1 cellular context compared by ENCODE assay signal in genomic region chr3:71031914-71032521, GRCh38.
TF ChIP-seq lines count a peak whose summit lies in the region.

No MANE protein-coding gene starts in this region.

TF ChIP-seq in H1, 55 proteins besides CTCF, POLR2A, EP300 and RAD21 (continued from another document):
- TF ChIP-seq CHD7 (IDR thresholded peaks at IDR 0.05; ENCODE audit: insufficient replicate concordance, low read length) (no peak), CHD2 (IDR thresholded peaks at IDR 0.05; ENCODE audit: low read length) (no peak), TBP (IDR thresholded peaks at IDR 0.05; ENCODE audit: low read depth, low read length) (no peak), HDAC6 (IDR thresholded peaks at IDR 0.05; ENCODE audit: low read depth, low read length) (no peak), SP4 (IDR thresholded peaks at IDR 0.05; ENCODE audit: low read length) (no peak), JUND (IDR thresholded peaks at IDR 0.05; ENCODE audit: low read length) (no peak), KDM5A (IDR thresholded peaks at IDR 0.05; ENCODE audit: low read length) (no peak), POLR2AphosphoS5 (IDR thresholded peaks at IDR 0.05; ENCODE audit: low read depth, low read length) (no peak), NANOG (IDR thresholded peaks at IDR 0.05; ENCODE audit: insufficient read depth, low read depth, low read length, poor library complexity, severe bottlenecking) (no peak), EGR1 (IDR thresholded peaks at IDR 0.05; ENCODE audit: borderline replicate concordance, low read depth, low read length) (no peak), SIN3A (conservative IDR thresholded peaks at IDR 0.05 in 1 of 2, IDR thresholded peaks at IDR 0.05 in 1 of 2; ENCODE audit: low read depth in 1 of 2, low read length in 2 of 2) (no peak)
